In genomic region chr14:104758981-104759975, GRCh38 we compare ENCODE assay signal across 15 cellular contexts.
"Had no signal": no experiment of that assay in that cellular context is flagged by ENCODE, and none has a peak within 500 bp of the region (broad histone marks: within the 10 kb centered on the region; RNA-seq: fewer than 3 reads in every experiment).

No MANE protein-coding gene starts in this region.

- H3K27ac ChIP-seq: esophagus squamous epithelium, tibial artery, vagina had no signal

- DNase-seq: activated CD4-positive, alpha-beta T cell treated with anti-CD3 and anti-CD28 coated beads, Interleukin-2, amount 50 U/mL, for 1 hour; activated naive CD4-positive, alpha-beta T cell treated with anti-CD3 and anti-CD28 coated beads for 36 hours; esophagus squamous epithelium; hippocampal formation; mesenchymal stem cell; nephron progenitor cell; stimulated activated CD4-positive, alpha-beta T cell treated with anti-CD3 and anti-CD28 coated beads, Interleukin-12 subunit alpha, Interleukin-12 subunit beta, amount 100 ng/mL, for 4 hours; T1000; tibial artery had no signal

- H3K9me3 ChIP-seq: esophagus squamous epithelium, tibial artery, vagina had no signal

- H3K4me3 Mint-ChIP-seq: activated naive CD4-positive, alpha-beta T cell treated with anti-CD3 and anti-CD28 coated beads for 36 hours; activated T-helper 17 cell treated with anti-CD3 and anti-CD28 coated beads, Interleukin-2, amount 50 U/mL, for 72 hours; nephron progenitor cell; stimulated activated memory B cell treated with anti-CD40 and anti-IgM and Interleukin-4, amounts not matched to agents 10 μg/mL and 1 μg/mL and 100 μg/mL, for 72 hours had no signal

- FAIRE-seq: colon, keratinocyte had no signal

- H3K27me3 Mint-ChIP-seq: activated T-helper 17 cell treated with anti-CD3 and anti-CD28 coated beads, Interleukin-2, amount 50 U/mL, for 72 hours; stimulated activated memory B cell treated with anti-CD40 and anti-IgM and Interleukin-4, amounts not matched to agents 10 μg/mL and 1 μg/mL and 100 μg/mL, for 72 hours had no signal

- H3K9me3 Mint-ChIP-seq: activated naive CD4-positive, alpha-beta T cell treated with anti-CD3 and anti-CD28 coated beads for 36 hours; activated T-helper 17 cell treated with anti-CD3 and anti-CD28 coated beads, Interleukin-2, amount 50 U/mL, for 72 hours; stimulated activated memory B cell treated with anti-CD40 and anti-IgM and Interleukin-4, amounts not matched to agents 10 μg/mL and 1 μg/mL and 100 μg/mL, for 72 hours had no signal

- H3K27me3 ChIP-seq: esophagus squamous epithelium, tibial artery, vagina had no signal

- H3K4me3 ChIP-seq: esophagus squamous epithelium, tibial artery, vagina had no signal

- ATAC-seq: activated CD4-positive, CD25-positive, alpha-beta regulatory T cell treated with anti-CD3 and anti-CD28 coated beads, Interleukin-2, amount 50 U/mL, for 24 hours; activated T-helper 17 cell treated with anti-CD3 and anti-CD28 coated beads, Interleukin-2, amount 50 U/mL, for 72 hours; stimulated activated memory B cell treated with anti-CD40 and anti-IgM and Interleukin-4, amounts not matched to agents 10 μg/mL and 1 μg/mL and 100 μg/mL, for 72 hours had no signal

- H3K27ac Mint-ChIP-seq: activated naive CD4-positive, alpha-beta T cell treated with anti-CD3 and anti-CD28 coated beads for 36 hours; activated T-helper 17 cell treated with anti-CD3 and anti-CD28 coated beads, Interleukin-2, amount 50 U/mL, for 72 hours; stimulated activated memory B cell treated with anti-CD40 and anti-IgM and Interleukin-4, amounts not matched to agents 10 μg/mL and 1 μg/mL and 100 μg/mL, for 72 hours had no signal
